Comparison of ENCODE assay signal across 13 cellular contexts in the genomic region with DNA sequence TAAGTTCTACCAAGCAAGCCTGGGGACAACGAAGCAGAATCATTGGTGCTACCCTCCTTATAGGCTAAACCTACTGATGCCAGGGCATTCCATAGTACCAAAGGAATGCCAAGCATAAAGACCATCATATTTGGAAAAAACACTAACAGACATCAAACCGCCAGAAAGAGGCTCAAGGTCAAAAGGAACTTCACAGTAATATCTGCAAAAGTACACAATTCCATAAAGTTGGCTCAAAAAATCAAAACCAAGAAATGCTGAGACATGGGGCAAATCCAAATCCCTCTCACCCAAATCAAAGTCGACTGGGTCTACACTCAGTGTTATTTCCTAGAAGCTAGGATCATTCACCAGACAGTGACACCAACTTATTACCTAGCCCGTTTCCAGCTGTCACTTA. TPM values are rescaled to one million over a fixed set of nuclear protein-coding genes. Genes with fewer than 3 reads are reported as not detected.
DNase-seq lines count a peak whose midpoint lies in the region; ATAC-seq and TF ChIP-seq lines count a peak whose summit lies in the region.
"Had no signal": no experiment of that assay in that cellular context is flagged by ENCODE, and none has a peak within 500 bp of the region (broad histone marks: within the 10 kb centered on the region; RNA-seq: fewer than 3 reads in every experiment).

No MANE protein-coding gene starts in this region.

- peak overlapping the region; percentile 69 for H3K27ac Mint-ChIP-seq in activated naive CD4-positive, alpha-beta T cell treated with anti-CD3 and anti-CD28 coated beads, Interleukin-2, amount 10 ng/mL, durations not matched to agents 7 days and 5 days
- H3K27ac Mint-ChIP-seq in activated naive CD4-positive, alpha-beta T cell treated with anti-CD3 and anti-CD28 coated beads, Interleukin-2, amount 50 U/mL, for 72 hours, result peak overlapping the region in 1 of 2 donors; percentile 64
- no peak overlapping the region for H3K27ac Mint-ChIP-seq in activated CD4-positive, alpha-beta memory T cell treated with anti-CD3 and anti-CD28 coated beads, Interleukin-2, amount 10 ng/mL, durations not matched to agents 7 days and 5 days
- H3K27ac Mint-ChIP-seq in immature natural killer cell, result peak overlapping the region in 4 of 6 donors; percentile 30 to 70 (median 58)
- H3K27ac Mint-ChIP-seq in stimulated activated effector memory CD8-positive, alpha-beta T cell treated with anti-CD3 and anti-CD28 coated beads, Interleukin-12 subunit alpha, Interleukin-12 subunit beta, amount 100 ng/mL, for 72 hours, result peak overlapping the region; percentile 14
- no peak overlapping the region for H3K27ac Mint-ChIP-seq in Caco-2 (ENCODE audit: unreplicated experiment)

- H3K9me3 Mint-ChIP-seq in activated naive CD4-positive, alpha-beta T cell treated with anti-CD3 and anti-CD28 coated beads, Interleukin-2, amount 10 ng/mL, durations not matched to agents 7 days and 5 days, result no peaks in the 10 kb centered on the region
- H3K9me3 Mint-ChIP-seq in activated naive CD4-positive, alpha-beta T cell treated with anti-CD3 and anti-CD28 coated beads, Interleukin-2, amount 50 U/mL, for 72 hours, result no peaks in the 10 kb centered on the region
- no peaks in the 10 kb centered on the region for H3K9me3 Mint-ChIP-seq in activated CD4-positive, alpha-beta memory T cell treated with anti-CD3 and anti-CD28 coated beads, Interleukin-2, amount 10 ng/mL, durations not matched to agents 7 days and 5 days
- no peaks in the 10 kb centered on the region for H3K9me3 Mint-ChIP-seq in immature natural killer cell
- no peaks in the 10 kb centered on the region for H3K9me3 Mint-ChIP-seq in stimulated activated effector memory CD8-positive, alpha-beta T cell treated with anti-CD3 and anti-CD28 coated beads, Interleukin-12 subunit alpha, Interleukin-12 subunit beta, amount 100 ng/mL, for 72 hours
- H3K9me3 Mint-ChIP-seq in Caco-2 (ENCODE audit: unreplicated experiment), result no peaks in the 10 kb centered on the region

- ATAC-seq in activated naive CD4-positive, alpha-beta T cell treated with anti-CD3 and anti-CD28 coated beads, Interleukin-2, amount 50 U/mL, for 72 hours, result no peak
- no peak for ATAC-seq in stimulated activated effector memory CD8-positive, alpha-beta T cell treated with anti-CD3 and anti-CD28 coated beads, Interleukin-12 subunit alpha, Interleukin-12 subunit beta, amount 100 ng/mL, for 72 hours
- ATAC-seq in GM21423 (IDR thresholded peaks at IDR 0.05; ENCODE audit: unreplicated experiment), result no peak

- intact Hi-C loops in Caco-2 (cut with micrococcal nuclease; ENCODE audit: unreplicated experiment), result no loop called here

- no TSS peak for BruUV-seq in Caco-2 (replicated peaks; lab: Mats Ljungman, UMichigan)

- no peaks in the 10 kb centered on the region for H3K27me3 Mint-ChIP-seq in activated naive CD4-positive, alpha-beta T cell treated with anti-CD3 and anti-CD28 coated beads, Interleukin-2, amount 10 ng/mL, durations not matched to agents 7 days and 5 days
- no peaks in the 10 kb centered on the region for H3K27me3 Mint-ChIP-seq in activated CD4-positive, alpha-beta memory T cell treated with anti-CD3 and anti-CD28 coated beads, Interleukin-2, amount 10 ng/mL, durations not matched to agents 7 days and 5 days
- peaks cover 7 to 17% (median 10%) of the 10 kb centered on the region in 3 donors for H3K27me3 Mint-ChIP-seq in immature natural killer cell (ENCODE audit: low read depth in 3 of 3)
- no peaks in the 10 kb centered on the region for H3K27me3 Mint-ChIP-seq in Caco-2 (ENCODE audit: insufficient read depth, unreplicated experiment)

- DNase-seq in activated naive CD4-positive, alpha-beta T cell treated with anti-CD3 and anti-CD28 coated beads, Interleukin-2, amount 10 ng/mL, durations not matched to agents 7 days and 5 days, result no peak
- DNase-seq in activated naive CD4-positive, alpha-beta T cell treated with anti-CD3 and anti-CD28 coated beads, Interleukin-2, amount 50 U/mL, for 72 hours (ENCODE audit: low spot score in 2 of 2), result no peak
- DNase-seq in activated CD4-positive, alpha-beta memory T cell treated with anti-CD3 and anti-CD28 coated beads, Interleukin-2, amount 10 ng/mL, durations not matched to agents 7 days and 5 days, result no peak
- DNase-seq in immature natural killer cell, result no peak
- DNase-seq in stimulated activated effector memory CD8-positive, alpha-beta T cell treated with anti-CD3 and anti-CD28 coated beads, Interleukin-12 subunit alpha, Interleukin-12 subunit beta, amount 100 ng/mL, for 72 hours (ENCODE audit: low spot score in 2 of 2), result no peak
- DNase-seq in Caco-2, result no peak
- no peak for DNase-seq in HPDE6-E6E7 (ENCODE audit: extremely low spot score)
- DNase-seq: AML-193; GDM1; NCI-H2107; Peyer's patch; stimulated activated CD4-positive, alpha-beta T cell treated with anti-CD3 and anti-CD28 coated beads, Interleukin-12 subunit alpha, Interleukin-12 subunit beta, amount 100 ng/mL, for 4 hours had no signal

- peaks cover 12% of the 10 kb centered on the region for H3K4me1 ChIP-seq in Caco-2

- H3K36me3 ChIP-seq in Caco-2 (ENCODE audit: control insufficient read depth, insufficient read depth, low read length), result peaks cover 8% of the 10 kb centered on the region

- no peak overlapping the region for H3K4me3 Mint-ChIP-seq in activated naive CD4-positive, alpha-beta T cell treated with anti-CD3 and anti-CD28 coated beads, Interleukin-2, amount 10 ng/mL, durations not matched to agents 7 days and 5 days
- peak overlapping the region; percentile 23 for H3K4me3 Mint-ChIP-seq in activated CD4-positive, alpha-beta memory T cell treated with anti-CD3 and anti-CD28 coated beads, Interleukin-2, amount 10 ng/mL, durations not matched to agents 7 days and 5 days
- peak overlapping the region; percentile 19 to 58 (median 26) for H3K4me3 Mint-ChIP-seq in immature natural killer cell
- H3K4me3 Mint-ChIP-seq in stimulated activated effector memory CD8-positive, alpha-beta T cell treated with anti-CD3 and anti-CD28 coated beads, Interleukin-12 subunit alpha, Interleukin-12 subunit beta, amount 100 ng/mL, for 72 hours, result peak overlapping the region; percentile 88
- no peak overlapping the region for H3K4me3 Mint-ChIP-seq in Caco-2 (ENCODE audit: unreplicated experiment)

- POLR2A ChIA-PET in activated CD4-positive, alpha-beta memory T cell treated with anti-CD3 and anti-CD28 coated beads, Interleukin-2, amount 10 ng/mL, durations not matched to agents 7 days and 5 days (lab: Charles Lee), result interaction anchor here (1.4 to 9.3 kb wide), 3 partner anchors 12 to 45 kb away, joined by 3 to 136 read pairs (median 65); a partner anchor contains a TSS
- POLR2A ChIA-PET in Caco-2 (lab: Charles Lee), result interaction anchor here (0.6 kb wide), 3 partner anchors 18 to 431 kb away, joined by 5 to 7 read pairs (median 7); no protein-coding TSS in a partner anchor

- H3K9me3 ChIP-seq in Caco-2, result no peaks in the 10 kb centered on the region
- H3K9me3 ChIP-seq: Peyer's patch had no signal

- H3K4me3 ChIP-seq in Caco-2 (ENCODE audit: low read depth, low read length), result no peak overlapping the region

- TF ChIP-seq CTCF in Caco-2 (IDR thresholded peaks at IDR 0.05; ENCODE audit: insufficient read depth in 1 of 2, low read depth in 1 of 2, low read length in 1 of 2, severe bottlenecking in 1 of 2, unreplicated experiment in 1 of 2), result no peak

- peaks cover 58% of the 10 kb centered on the region for H3K36me3 Mint-ChIP-seq in activated naive CD4-positive, alpha-beta T cell treated with anti-CD3 and anti-CD28 coated beads, Interleukin-2, amount 10 ng/mL, durations not matched to agents 7 days and 5 days
- peaks cover 41 to 57% of the 10 kb centered on the region in 2 donors for H3K36me3 Mint-ChIP-seq in activated naive CD4-positive, alpha-beta T cell treated with anti-CD3 and anti-CD28 coated beads, Interleukin-2, amount 50 U/mL, for 72 hours
- peaks cover 73% of the 10 kb centered on the region for H3K36me3 Mint-ChIP-seq in activated CD4-positive, alpha-beta memory T cell treated with anti-CD3 and anti-CD28 coated beads, Interleukin-2, amount 10 ng/mL, durations not matched to agents 7 days and 5 days (ENCODE audit: low read depth)
- H3K36me3 Mint-ChIP-seq in immature natural killer cell, result peaks cover 4 to 26% (median 15%) of the 10 kb centered on the region in 3 donors
- H3K36me3 Mint-ChIP-seq in stimulated activated effector memory CD8-positive, alpha-beta T cell treated with anti-CD3 and anti-CD28 coated beads, Interleukin-12 subunit alpha, Interleukin-12 subunit beta, amount 100 ng/mL, for 72 hours, result peaks cover 95% of the 10 kb centered on the region
- H3K36me3 Mint-ChIP-seq in Caco-2 (ENCODE audit: insufficient read depth, unreplicated experiment), result peaks cover 82% of the 10 kb centered on the region

- CTCF ChIA-PET in activated naive CD4-positive, alpha-beta T cell treated with anti-CD3 and anti-CD28 coated beads, Interleukin-2, amount 10 ng/mL, durations not matched to agents 7 days and 5 days (lab: Charles Lee), result no interaction called here
- CTCF ChIA-PET in activated CD4-positive, alpha-beta memory T cell treated with anti-CD3 and anti-CD28 coated beads, Interleukin-2, amount 10 ng/mL, durations not matched to agents 7 days and 5 days (lab: Charles Lee), result interaction anchor here (0.6 to 5.2 kb wide), 4 partner anchors 11 to 170 kb away, joined by 3 to 28 read pairs (median 10); no protein-coding TSS in a partner anchor
- CTCF ChIA-PET in Caco-2 (lab: Charles Lee), result interaction anchor here (0.6 to 0.7 kb wide), 2 partner anchors 11 to 18 kb away, joined by 4 to 7 read pairs; no protein-coding TSS in a partner anchor

- H3K27me3 ChIP-seq in Caco-2 (replicated peaks; ENCODE audit: control insufficient read depth, insufficient read depth, low read length), result no peaks in the 10 kb centered on the region
- H3K27me3 ChIP-seq: Peyer's patch had no signal

- H3K4me1 Mint-ChIP-seq in activated naive CD4-positive, alpha-beta T cell treated with anti-CD3 and anti-CD28 coated beads, Interleukin-2, amount 10 ng/mL, durations not matched to agents 7 days and 5 days, result peaks cover 48% of the 10 kb centered on the region
- H3K4me1 Mint-ChIP-seq in activated CD4-positive, alpha-beta memory T cell treated with anti-CD3 and anti-CD28 coated beads, Interleukin-2, amount 10 ng/mL, durations not matched to agents 7 days and 5 days, result peaks cover 58% of the 10 kb centered on the region
- H3K4me1 Mint-ChIP-seq in immature natural killer cell, result peaks cover 56 to 66% of the 10 kb centered on the region in 2 donors
- peaks cover 61% of the 10 kb centered on the region for H3K4me1 Mint-ChIP-seq in stimulated activated effector memory CD8-positive, alpha-beta T cell treated with anti-CD3 and anti-CD28 coated beads, Interleukin-12 subunit alpha, Interleukin-12 subunit beta, amount 100 ng/mL, for 72 hours
- peaks cover 22% of the 10 kb centered on the region for H3K4me1 Mint-ChIP-seq in Caco-2 (ENCODE audit: low read depth, unreplicated experiment)

RNA-seq across cellular contexts. Expression of a gene that starts 3.4 kb away (rescaled TPM):
- 100 to 1,000 TPM; 208 to 305 TPM for total RNA-seq in activated naive CD4-positive, alpha-beta T cell treated with anti-CD3 and anti-CD28 coated beads, Interleukin-2, amount 50 U/mL, for 72 hours
- 100 to 1,000 TPM; 224 to 236 TPM for total RNA-seq in activated CD4-positive, alpha-beta memory T cell treated with anti-CD3 and anti-CD28 coated beads, Interleukin-2, amount 10 ng/mL, durations not matched to agents 7 days and 5 days
- 100 to 1,000 TPM; 173 to 252 (median 248) TPM for polyA plus RNA-seq in immature natural killer cell
- 281 TPM in 2 replicates for total RNA-seq in Caco-2 (2022)

RNA-seq across cellular contexts. Expression of a gene that starts 10.7 kb away (rescaled TPM):
- total RNA-seq in activated naive CD4-positive, alpha-beta T cell treated with anti-CD3 and anti-CD28 coated beads, Interleukin-2, amount 50 U/mL, for 72 hours, result 100 to 1,000 TPM; 114 to 194 TPM
- total RNA-seq in activated CD4-positive, alpha-beta memory T cell treated with anti-CD3 and anti-CD28 coated beads, Interleukin-2, amount 10 ng/mL, durations not matched to agents 7 days and 5 days, result 100 to 1,000 TPM in 1 of 2 experiments, 10 to 100 TPM in 1; 97.0 to 100 TPM
- 10 to 100 TPM in 2 of 3 donors, 1 to 10 TPM in 1; 9.5 to 15.0 (median 10.6) TPM for polyA plus RNA-seq in immature natural killer cell
- total RNA-seq in Caco-2 (2022), result 68.9 and 74.8 TPM in 2 replicates

RNA-seq across cellular contexts. Expression of a gene that starts 27.4 kb away (rescaled TPM):
- 10 to 100 TPM; 13.0 to 20.3 TPM for total RNA-seq in activated naive CD4-positive, alpha-beta T cell treated with anti-CD3 and anti-CD28 coated beads, Interleukin-2, amount 50 U/mL, for 72 hours
- 10 to 100 TPM; 22.8 to 28.6 TPM for total RNA-seq in activated CD4-positive, alpha-beta memory T cell treated with anti-CD3 and anti-CD28 coated beads, Interleukin-2, amount 10 ng/mL, durations not matched to agents 7 days and 5 days
- 10 to 100 TPM; 23.6 to 38.9 (median 27.8) TPM for polyA plus RNA-seq in immature natural killer cell
- total RNA-seq in Caco-2 (2022), result 38.7 and 41.5 TPM in 2 replicates

RNA-seq across cellular contexts. Expression of a gene that starts 33.9 kb away (rescaled TPM):
- 100 to 1,000 TPM; 151 to 216 TPM for total RNA-seq in activated naive CD4-positive, alpha-beta T cell treated with anti-CD3 and anti-CD28 coated beads, Interleukin-2, amount 50 U/mL, for 72 hours
- 10 to 100 TPM; 96.0 to 96.9 TPM for total RNA-seq in activated CD4-positive, alpha-beta memory T cell treated with anti-CD3 and anti-CD28 coated beads, Interleukin-2, amount 10 ng/mL, durations not matched to agents 7 days and 5 days
- polyA plus RNA-seq in immature natural killer cell, result 100 to 1,000 TPM in 2 of 3 donors, 10 to 100 TPM in 1; 79.7 to 155 (median 116) TPM
- 235 and 239 TPM in 2 replicates for total RNA-seq in Caco-2 (2022)

RNA-seq across cellular contexts. Expression of a gene that starts 46.6 kb away (rescaled TPM):
- 10 to 100 TPM in 1 of 2 donors, 1 to 10 TPM in 1; 6.9 to 19.9 TPM for total RNA-seq in activated naive CD4-positive, alpha-beta T cell treated with anti-CD3 and anti-CD28 coated beads, Interleukin-2, amount 50 U/mL, for 72 hours
- total RNA-seq in activated CD4-positive, alpha-beta memory T cell treated with anti-CD3 and anti-CD28 coated beads, Interleukin-2, amount 10 ng/mL, durations not matched to agents 7 days and 5 days, result 10 to 100 TPM; 24.6 to 26.8 TPM
- 10 to 100 TPM in 1 of 3 donors, 1 to 10 TPM in 2; 3.3 to 15.6 (median 5.3) TPM for polyA plus RNA-seq in immature natural killer cell
- 5.8 and 6.4 TPM in 2 replicates for total RNA-seq in Caco-2 (2022)

Comparison
In these comparisons a context has a peak if more than half of its experiments do, and no peak if none do; other contexts are left out.
1. H3K27ac Mint-ChIP-seq: peak in activated naive CD4-positive, alpha-beta T cell treated with anti-CD3 and anti-CD28 coated beads, Interleukin-2, amount 10 ng/mL, durations not matched to agents 7 days and 5 days (single experiment), immature natural killer cell (4 of 6) and stimulated activated effector memory CD8-positive, alpha-beta T cell treated with anti-CD3 and anti-CD28 coated beads, Interleukin-12 subunit alpha, Interleukin-12 subunit beta, amount 100 ng/mL, for 72 hours (single experiment); none in activated CD4-positive, alpha-beta memory T cell treated with anti-CD3 and anti-CD28 coated beads, Interleukin-2, amount 10 ng/mL, durations not matched to agents 7 days and 5 days (single experiment) and Caco-2 (single experiment).
2. H3K4me3 Mint-ChIP-seq: peak in activated CD4-positive, alpha-beta memory T cell treated with anti-CD3 and anti-CD28 coated beads, Interleukin-2, amount 10 ng/mL, durations not matched to agents 7 days and 5 days (single experiment), immature natural killer cell (5 of 5) and stimulated activated effector memory CD8-positive, alpha-beta T cell treated with anti-CD3 and anti-CD28 coated beads, Interleukin-12 subunit alpha, Interleukin-12 subunit beta, amount 100 ng/mL, for 72 hours (single experiment); none in activated naive CD4-positive, alpha-beta T cell treated with anti-CD3 and anti-CD28 coated beads, Interleukin-2, amount 10 ng/mL, durations not matched to agents 7 days and 5 days (single experiment) and Caco-2 (single experiment).